ENCODE assay signal across 15 cellular contexts in the genomic region with DNA sequence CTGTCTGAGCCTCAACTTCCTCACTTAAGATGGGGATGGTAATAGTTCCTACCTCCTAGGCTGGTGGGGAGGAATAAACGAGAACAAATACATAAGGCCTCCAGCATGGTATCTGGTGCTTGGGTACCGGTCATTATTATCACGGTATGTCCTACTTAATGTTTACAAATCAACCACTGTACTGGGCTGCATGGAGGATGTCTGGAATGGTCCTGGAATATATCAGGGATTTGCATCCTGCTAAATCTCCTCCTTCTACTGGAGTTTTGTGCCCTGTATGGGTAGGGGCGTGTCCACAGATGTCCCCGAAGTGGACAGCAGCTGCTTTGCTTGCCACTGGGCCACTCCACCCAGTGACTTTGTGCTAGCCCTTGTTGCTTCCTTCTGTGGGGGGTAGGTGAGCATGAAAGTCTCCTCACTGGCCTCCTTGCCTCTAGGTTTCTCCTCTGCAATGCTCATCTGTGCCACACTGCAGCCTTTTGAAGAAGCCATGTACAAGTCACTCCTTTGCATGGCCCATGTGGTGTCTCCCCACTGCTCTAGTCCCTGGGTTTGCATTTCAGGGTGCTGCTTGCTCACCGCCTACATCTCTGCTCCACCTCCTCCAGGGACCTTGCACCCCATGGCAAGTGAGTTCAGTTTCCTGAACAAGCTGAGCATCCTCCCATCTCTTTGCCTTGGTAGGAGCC. TPM values are rescaled to one million over a fixed set of nuclear protein-coding genes. Genes with fewer than 3 reads are reported as not detected.
DNase-seq lines count a peak whose midpoint lies in the region; ATAC-seq, FAIRE-seq and TF ChIP-seq lines count a peak whose summit lies in the region.
"Had no signal": no experiment of that assay in that cellular context is flagged by ENCODE, and none has a peak within 500 bp of the region (broad histone marks: within the 10 kb centered on the region; RNA-seq: fewer than 3 reads in every experiment).

No MANE protein-coding gene starts in this region.

- no peak overlapping the region for H3K4me3 Mint-ChIP-seq in activated naive CD4-positive, alpha-beta T cell treated with anti-CD3 and anti-CD28 coated beads, Interleukin-2, amount 10 ng/mL, durations not matched to agents 7 days and 5 days
- H3K4me3 Mint-ChIP-seq in T-helper 2 cell treated with Interferon-gamma antibody and Interleukin-4, amounts not matched to agents 5 μg/mL and 100 μg/mL, for 36 hours: no peak overlapping the region
- H3K4me3 Mint-ChIP-seq in naive B cell: peak overlapping the region in 3 of 8 donors; percentile 85 to 93 (median 90)

- DNase-seq in activated naive CD4-positive, alpha-beta T cell treated with anti-CD3 and anti-CD28 coated beads, Interleukin-2, amount 10 ng/mL, durations not matched to agents 7 days and 5 days: peak; percentile 26
- no peak for DNase-seq in activated naive CD4-positive, alpha-beta T cell treated with anti-CD3 and anti-CD28 coated beads, Interleukin-2, amount 50 U/mL, for 72 hours (ENCODE audit: low spot score in 2 of 2)
- DNase-seq in T-helper 2 cell treated with Interferon-gamma antibody and Interleukin-4, amounts not matched to agents 5 μg/mL and 100 μg/mL, for 36 hours (ENCODE audit: low spot score): no peak
- DNase-seq in naive B cell (no peak), right atrium auricular region (ENCODE audit: low spot score) (no peak), urothelium cell line (ENCODE audit: low spot score) (no peak), esophagus muscularis mucosa (ENCODE audit: extremely low spot score) (no peak)
- DNase-seq: amniotic stem cell, EL, gastrocnemius medialis, left colon, NCI-H1436 treated with DMSO at 0.1 percent for 48 hours, SJCRH30 had no signal

- CTCF ChIA-PET in activated naive CD4-positive, alpha-beta T cell treated with anti-CD3 and anti-CD28 coated beads, Interleukin-2, amount 10 ng/mL, durations not matched to agents 7 days and 5 days (lab: Charles Lee): no interaction called here

- H3K27ac ChIP-seq in stomach smooth muscle (ENCODE audit: low read length) (peak overlapping the region; percentile 18), right atrium auricular region (no peak overlapping the region), esophagus muscularis mucosa (replicated peaks in 1 of 4) (no peak overlapping the region)
- H3K27ac ChIP-seq: gastrocnemius medialis, SJCRH30 had no signal

- TF ChIP-seq CTCF in right atrium auricular region (IDR thresholded peaks at IDR 0.05): no peak
- no peak for TF ChIP-seq CTCF in esophagus muscularis mucosa (IDR thresholded peaks at IDR 0.05)

- peaks cover 19% of the 10 kb centered on the region for H3K4me1 ChIP-seq in stomach smooth muscle (ENCODE audit: control insufficient read depth, insufficient read depth, low read length)
- peaks cover 0 to 29% of the 10 kb centered on the region in 2 donors for H3K4me1 ChIP-seq in right atrium auricular region
- H3K4me1 ChIP-seq in esophagus muscularis mucosa: peaks cover 8 to 44% (median 31%) of the 10 kb centered on the region in 4 donors
- H3K4me1 ChIP-seq: gastrocnemius medialis had no signal

- H3K27me3 ChIP-seq in stomach smooth muscle (ENCODE audit: control insufficient read depth in 1 of 2, insufficient read depth in 2 of 2, low read length in 2 of 2): no peaks in the 10 kb centered on the region
- no peaks in the 10 kb centered on the region for H3K27me3 ChIP-seq in right atrium auricular region
- peaks cover 0 to 2% (median 0%) of the 10 kb centered on the region in 4 donors for H3K27me3 ChIP-seq in esophagus muscularis mucosa
- H3K27me3 ChIP-seq: gastrocnemius medialis had no signal

- peaks cover 8% of the 10 kb centered on the region for H3K36me3 Mint-ChIP-seq in activated naive CD4-positive, alpha-beta T cell treated with anti-CD3 and anti-CD28 coated beads, Interleukin-2, amount 10 ng/mL, durations not matched to agents 7 days and 5 days
- H3K36me3 Mint-ChIP-seq in activated naive CD4-positive, alpha-beta T cell treated with anti-CD3 and anti-CD28 coated beads, Interleukin-2, amount 50 U/mL, for 72 hours: peaks cover 7 to 8% of the 10 kb centered on the region in 2 donors
- H3K36me3 Mint-ChIP-seq in T-helper 2 cell treated with Interferon-gamma antibody and Interleukin-4, amounts not matched to agents 5 μg/mL and 100 μg/mL, for 36 hours (ENCODE audit: low read depth): peaks cover 3% of the 10 kb centered on the region
- H3K36me3 Mint-ChIP-seq in naive B cell: no peaks in the 10 kb centered on the region

- TF ChIP-seq EP300 in esophagus muscularis mucosa (IDR thresholded peaks at IDR 0.05): no peak

- no peak for ATAC-seq in activated naive CD4-positive, alpha-beta T cell treated with anti-CD3 and anti-CD28 coated beads, Interleukin-2, amount 50 U/mL, for 72 hours
- no peak for ATAC-seq in naive B cell (ENCODE audit: low read depth in 2 of 2)
- ATAC-seq: gastrocnemius medialis, GM23338, left colon had no signal

- peaks cover 56% of the 10 kb centered on the region for H3K27me3 Mint-ChIP-seq in activated naive CD4-positive, alpha-beta T cell treated with anti-CD3 and anti-CD28 coated beads, Interleukin-2, amount 10 ng/mL, durations not matched to agents 7 days and 5 days
- H3K27me3 Mint-ChIP-seq in T-helper 2 cell treated with Interferon-gamma antibody and Interleukin-4, amounts not matched to agents 5 μg/mL and 100 μg/mL, for 36 hours (ENCODE audit: low read depth): peaks cover 54% of the 10 kb centered on the region
- H3K27me3 Mint-ChIP-seq in naive B cell: peaks cover 0 to 12% (median 0%) of the 10 kb centered on the region in 3 donors

- no peak for FAIRE-seq in urothelium cell line (lab: Jason Lieb, UNC)

- H3K9me3 Mint-ChIP-seq in activated naive CD4-positive, alpha-beta T cell treated with anti-CD3 and anti-CD28 coated beads, Interleukin-2, amount 10 ng/mL, durations not matched to agents 7 days and 5 days: no peaks in the 10 kb centered on the region
- H3K9me3 Mint-ChIP-seq in activated naive CD4-positive, alpha-beta T cell treated with anti-CD3 and anti-CD28 coated beads, Interleukin-2, amount 50 U/mL, for 72 hours: no peaks in the 10 kb centered on the region
- no peaks in the 10 kb centered on the region for H3K9me3 Mint-ChIP-seq in T-helper 2 cell treated with Interferon-gamma antibody and Interleukin-4, amounts not matched to agents 5 μg/mL and 100 μg/mL, for 36 hours
- H3K9me3 Mint-ChIP-seq in naive B cell: no peaks in the 10 kb centered on the region
- H3K9me3 Mint-ChIP-seq: GM23338 had no signal

- H3K9ac ChIP-seq in stomach smooth muscle (ENCODE audit: low read length in 2 of 2): no peak overlapping the region

- WGBS in esophagus muscularis mucosa: 78% methylated on average over 4 of the region's 6 CpGs

- intact Hi-C loops in esophagus muscularis mucosa (cut with DNase I): no loop called here

- H3K36me3 ChIP-seq in stomach smooth muscle (ENCODE audit: control insufficient read depth in 2 of 2, insufficient read depth in 2 of 2, low read length in 2 of 2): no peaks in the 10 kb centered on the region
- no peaks in the 10 kb centered on the region for H3K36me3 ChIP-seq in right atrium auricular region
- no peaks in the 10 kb centered on the region for H3K36me3 ChIP-seq in esophagus muscularis mucosa
- H3K36me3 ChIP-seq: gastrocnemius medialis, SJCRH30 had no signal

- TF ChIP-seq POLR2A in esophagus muscularis mucosa (IDR thresholded peaks at IDR 0.05; ENCODE audit: low read depth): no peak

- peaks cover 14% of the 10 kb centered on the region for H3K4me1 Mint-ChIP-seq in activated naive CD4-positive, alpha-beta T cell treated with anti-CD3 and anti-CD28 coated beads, Interleukin-2, amount 10 ng/mL, durations not matched to agents 7 days and 5 days
- H3K4me1 Mint-ChIP-seq in T-helper 2 cell treated with Interferon-gamma antibody and Interleukin-4, amounts not matched to agents 5 μg/mL and 100 μg/mL, for 36 hours (ENCODE audit: low read depth): peaks cover 28% of the 10 kb centered on the region
- H3K4me1 Mint-ChIP-seq in naive B cell: peaks cover 23 to 28% (median 24%) of the 10 kb centered on the region in 3 donors

- H3K9me3 ChIP-seq in stomach smooth muscle (ENCODE audit: control insufficient read depth in 2 of 2, low read length in 2 of 2) (no peaks in the 10 kb centered on the region), right atrium auricular region (no peaks in the 10 kb centered on the region), esophagus muscularis mucosa (no peaks in the 10 kb centered on the region)
- H3K9me3 ChIP-seq: gastrocnemius medialis, SJCRH30 had no signal

- no peak overlapping the region for H3K27ac Mint-ChIP-seq in activated naive CD4-positive, alpha-beta T cell treated with anti-CD3 and anti-CD28 coated beads, Interleukin-2, amount 10 ng/mL, durations not matched to agents 7 days and 5 days
- H3K27ac Mint-ChIP-seq in activated naive CD4-positive, alpha-beta T cell treated with anti-CD3 and anti-CD28 coated beads, Interleukin-2, amount 50 U/mL, for 72 hours: no peak overlapping the region
- peak overlapping the region; percentile 3 for H3K27ac Mint-ChIP-seq in T-helper 2 cell treated with Interferon-gamma antibody and Interleukin-4, amounts not matched to agents 5 μg/mL and 100 μg/mL, for 36 hours
- H3K27ac Mint-ChIP-seq in naive B cell: peak overlapping the region in 5 of 6 donors; percentile 14 to 97 (median 95)
- H3K27ac Mint-ChIP-seq: GM23338 had no signal

- H3K4me3 ChIP-seq in stomach smooth muscle (ENCODE audit: low read length in 2 of 2): no peak overlapping the region
- no peak overlapping the region for H3K4me3 ChIP-seq in right atrium auricular region
- no peak overlapping the region for H3K4me3 ChIP-seq in esophagus muscularis mucosa
- H3K4me3 ChIP-seq: gastrocnemius medialis, SJCRH30 had no signal

RNA-seq across cellular contexts. Expression of a gene that starts 2.2 kb away (rescaled TPM):
- total RNA-seq in activated naive CD4-positive, alpha-beta T cell treated with anti-CD3 and anti-CD28 coated beads, Interleukin-2, amount 50 U/mL, for 72 hours: 10 to 100 TPM; 35.5 to 51.5 TPM
- polyA plus RNA-seq in naive B cell (ENCODE audit: low read depth in 6 of 6): 1 to 10 TPM in 3 of 6 donors, under 1 TPM in 3; 0.61 to 2.5 (median 1.3) TPM
- 10 to 100 TPM in 1 of 2 donors, 1 to 10 TPM in 1; 7.7 to 19.2 TPM for total RNA-seq in right atrium auricular region
- 10 to 100 TPM; 14.5 to 24.6 (median 21.0) TPM for total RNA-seq in esophagus muscularis mucosa

Comparison
In these comparisons a context has a peak if more than half of its experiments do, and no peak if none do; other contexts are left out.
1. H3K27ac Mint-ChIP-seq: peak in T-helper 2 cell treated with Interferon-gamma antibody and Interleukin-4, amounts not matched to agents 5 μg/mL and 100 μg/mL, for 36 hours (single experiment) and naive B cell (5 of 6); none in activated naive CD4-positive, alpha-beta T cell treated with anti-CD3 and anti-CD28 coated beads, Interleukin-2, amount 10 ng/mL, durations not matched to agents 7 days and 5 days (single experiment) and activated naive CD4-positive, alpha-beta T cell treated with anti-CD3 and anti-CD28 coated beads, Interleukin-2, amount 50 U/mL, for 72 hours (0 of 2).